Comparison of ENCODE assay signal across 18 cellular contexts in the genomic region with DNA sequence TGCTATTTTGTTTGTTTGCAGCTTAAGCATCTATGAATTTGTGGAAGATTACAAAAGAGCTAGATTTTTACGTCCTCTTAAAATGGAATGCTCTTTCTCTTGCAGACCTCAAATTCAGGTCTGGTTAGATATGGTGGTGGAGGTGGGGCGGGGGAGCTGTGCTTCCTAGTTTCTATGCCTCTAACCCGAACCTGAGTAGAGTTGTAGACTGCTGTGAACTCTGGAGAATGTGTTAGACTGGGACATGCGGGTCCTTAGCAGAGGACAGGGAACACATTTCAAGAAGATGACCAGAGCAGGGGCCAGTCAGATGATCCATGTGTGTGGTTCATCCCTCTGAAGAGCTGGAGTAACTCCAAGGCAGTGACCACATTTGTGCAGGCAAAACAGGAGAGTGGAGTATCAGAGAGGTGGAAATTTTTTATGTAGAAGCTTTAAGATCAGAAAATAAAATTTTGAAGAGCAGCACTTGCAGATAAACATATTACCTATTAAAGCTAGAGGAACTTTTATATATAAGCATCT.
DNase-seq lines count a peak whose midpoint lies in the region; ATAC-seq, FAIRE-seq and TF ChIP-seq lines count a peak whose summit lies in the region.
"Had no signal": no experiment of that assay in that cellular context is flagged by ENCODE, and none has a peak within 500 bp of the region (broad histone marks: within the 10 kb centered on the region; RNA-seq: fewer than 3 reads in every experiment).

No MANE protein-coding gene starts in this region.

- no peak overlapping the region for H2AK5ac ChIP-seq in IMR-90 (ENCODE audit: low read depth, low read length)

- dilution Hi-C loops in IMR-90 (cut with HindIII; ENCODE audit: low sequenced_read_pairs, unreplicated experiment) = no loop called here

- in situ Hi-C loops in IMR-90 (cut with MboI; ENCODE audit: low sequenced_read_pairs) = no loop called here

- H3K4me3 Mint-ChIP-seq in Calu3 (ENCODE audit: low read depth, unreplicated experiment) (no peak overlapping the region), astrocyte (ENCODE audit: unreplicated experiment) (no peak overlapping the region)

- CTCF ChIA-PET in Calu3 (lab: Charles Lee) (no interaction called here), IMR-90 (lab: Yijun Ruan, JAX) (no interaction called here)

- H3K4me1 ChIP-seq in IMR-90 (ENCODE audit: control insufficient read depth, insufficient read depth, low read length) = no peaks in the 10 kb centered on the region
- no peaks in the 10 kb centered on the region for H3K4me1 ChIP-seq in astrocyte (ENCODE audit: insufficient read depth, low read length)
- H3K4me1 ChIP-seq in heart left ventricle = no peaks in the 10 kb centered on the region

- H2BK120ac ChIP-seq in IMR-90 (ENCODE audit: low read depth, low read length) = no peak overlapping the region

- peaks cover 28% of the 10 kb centered on the region for H3K4me1 Mint-ChIP-seq in Calu3 (ENCODE audit: low read depth, unreplicated experiment)
- peaks cover 6% of the 10 kb centered on the region for H3K4me1 Mint-ChIP-seq in astrocyte (ENCODE audit: low read depth, unreplicated experiment)

- no peak overlapping the region for H2BK20ac ChIP-seq in IMR-90 (ENCODE audit: low read depth, low read length)

- no peaks in the 10 kb centered on the region for H3K27me3 ChIP-seq in IMR-90 (ENCODE audit: control insufficient read depth, insufficient read depth, low read length)
- no peaks in the 10 kb centered on the region for H3K27me3 ChIP-seq in astrocyte (ENCODE audit: insufficient read depth, low read length)
- H3K27me3 ChIP-seq in heart left ventricle = no peaks in the 10 kb centered on the region

- POLR2A ChIA-PET in IMR-90 (lab: Charles Lee; ENCODE audit: unreplicated experiment) = no interaction called here

- H3K27ac ChIP-seq in IMR-90 (ENCODE audit: insufficient read depth, low read length) (no peak overlapping the region), astrocyte (ENCODE audit: low read depth, low read length) (no peak overlapping the region), heart left ventricle (no peak overlapping the region)

- H2BK15ac ChIP-seq in IMR-90 (ENCODE audit: low read depth, low read length) = no peak overlapping the region

- ATAC-seq in IMR-90 (ENCODE audit: low read depth) (no peak), heart left ventricle (no peak), Right ventricle myocardium inferior (no peak)

- H3K14ac ChIP-seq in IMR-90 (replicated peaks; ENCODE audit: low read depth, low read length) = no peak overlapping the region

- H4K20me1 ChIP-seq in IMR-90 (ENCODE audit: insufficient read depth, low read length) (no peaks in the 10 kb centered on the region), astrocyte (ENCODE audit: insufficient read depth, low read length) (no peaks in the 10 kb centered on the region)

- WGBS in IMR-90 (ENCODE audit: extremely low coverage in 2 of 2, insufficient read length in 1 of 2), 2 experiments = 67% methylated on average over 1 of the region's 4 CpGs; no CpG with 5 or more reads in 1 of the 2 experiments
- whole genome bisulfite sequencing in heart left ventricle, 4 donors = 85 to 90% (median 86%) methylated on average over 4 of the region's 4 CpGs

- TF ChIP-seq CTCF in Calu3 (IDR thresholded peaks at IDR 0.05; ENCODE audit: unreplicated experiment) = no peak
- TF ChIP-seq CTCF in IMR-90 (conservative IDR thresholded peaks at IDR 0.05; ENCODE audit: low read depth, low read length) = no peak
- TF ChIP-seq CTCF in astrocyte (IDR thresholded peaks at IDR 0.05; ENCODE audit: insufficient read depth, low read depth, low read length) = no peak
- no peak for TF ChIP-seq CTCF in heart left ventricle (IDR thresholded peaks at IDR 0.05)

- H3K79me2 ChIP-seq in astrocyte (ENCODE audit: insufficient read depth, low read length) = no peaks in the 10 kb centered on the region

- DNase-seq in Calu3 (no peak), IMR-90 (peak; percentile 10), astrocyte (ENCODE audit: low read depth) (peak; percentile 63), kidney tubule cell (ENCODE audit: low spot score) (peak; percentile 12), heart left ventricle (no peak), DMS53 (lab: John Stamatoyannopoulos, UW) (no peak), DMS79 (lab: John Stamatoyannopoulos, UW) (no peak), Right ventricle myocardium inferior (ENCODE audit: missing footprints) (no peak)
- DNase-seq: C1 segment of cervical spinal cord, DMS153, KG1, NCI-H1105 treated with DMSO at 0.1 percent for 48 hours, NCI-H187 treated with DMSO at 0.1 percent for 48 hours, NCI-H774, SHP77 treated with DMSO at 0.1 percent for 48 hours had no signal

- FAIRE-seq in astrocyte (lab: Jason Lieb, UNC) = no peak
- FAIRE-seq: A204.1, GM12892, RCC 7860 had no signal

- H3K4ac ChIP-seq in IMR-90 (ENCODE audit: low read depth, low read length) = no peak overlapping the region

- TF ChIP-seq POLR2A in IMR-90 (IDR thresholded peaks at IDR 0.05; ENCODE audit: low read depth, low read length) (no peak), heart left ventricle (IDR thresholded peaks at IDR 0.05) (no peak)

- intact Hi-C loops in Calu3 (cut with micrococcal nuclease; ENCODE audit: unreplicated experiment) = no loop called here
- intact Hi-C loops in IMR-90 (cut with micrococcal nuclease) = no loop called here
- intact Hi-C loops in heart left ventricle (cut with DNase I) = no loop called here
- intact Hi-C loops in Right ventricle myocardium inferior (cut with DNase I) = no loop called here

- BruUV-seq in Calu3 (replicated peaks; lab: Mats Ljungman, UMichigan) = no TSS peak
- no TSS peak for BruUV-seq in IMR-90 (replicated peaks; lab: Mats Ljungman, UMichigan)

- no peaks in the 10 kb centered on the region for H3K9me1 ChIP-seq in IMR-90 (ENCODE audit: insufficient read depth, low read length)

- H4K91ac ChIP-seq in IMR-90 (ENCODE audit: insufficient read depth, low read depth, low read length) = no peak overlapping the region

- H2AK9ac ChIP-seq in IMR-90 (replicated peaks; ENCODE audit: low read depth, low read length, poor library complexity) = no peak overlapping the region

- H3K4me3 ChIP-seq in IMR-90 (ENCODE audit: insufficient read depth, low read depth, low read length) (no peak overlapping the region), astrocyte (ENCODE audit: insufficient read depth, low read depth, low read length) (no peak overlapping the region), heart left ventricle (no peak overlapping the region)

- no peak overlapping the region for H2BK5ac ChIP-seq in IMR-90 (ENCODE audit: low read depth, low read length, poor library complexity, severe bottlenecking)

- no peak overlapping the region for H3K4me2 ChIP-seq in IMR-90 (ENCODE audit: low read depth, low read length)
- no peak overlapping the region for H3K4me2 ChIP-seq in astrocyte (ENCODE audit: low read length)

- no peak overlapping the region for H4K5ac ChIP-seq in IMR-90 (ENCODE audit: low read depth, low read length)

- H3K79me1 ChIP-seq in IMR-90 (ENCODE audit: low read depth in 1 of 2, low read length in 2 of 2) = no peaks in the 10 kb centered on the region

- H3K27ac Mint-ChIP-seq in Calu3 (ENCODE audit: unreplicated experiment) (peak overlapping the region; percentile 49), astrocyte (ENCODE audit: unreplicated experiment) (no peak overlapping the region)

- no peaks in the 10 kb centered on the region for H3K36me3 ChIP-seq in IMR-90 (ENCODE audit: control insufficient read depth, insufficient read depth, low read length)
- H3K36me3 ChIP-seq in astrocyte (ENCODE audit: insufficient read depth, low read length) = no peaks in the 10 kb centered on the region
- H3K36me3 ChIP-seq in heart left ventricle = no peaks in the 10 kb centered on the region

- H3K9ac ChIP-seq in IMR-90 (ENCODE audit: low read depth, low read length) = no peak overlapping the region
- no peak overlapping the region for H3K9ac ChIP-seq in astrocyte (ENCODE audit: low read length)

- H3K9me3 Mint-ChIP-seq in Calu3 (ENCODE audit: low read depth, unreplicated experiment) = no peaks in the 10 kb centered on the region
- no peaks in the 10 kb centered on the region for H3K9me3 Mint-ChIP-seq in astrocyte (ENCODE audit: unreplicated experiment)

- TF ChIP-seq RAD21 in IMR-90 (IDR thresholded peaks at IDR 0.05; ENCODE audit: low read length) = no peak

- H3K27me3 Mint-ChIP-seq in Calu3 (ENCODE audit: unreplicated experiment) (no peaks in the 10 kb centered on the region), astrocyte (ENCODE audit: low read depth, unreplicated experiment) (no peaks in the 10 kb centered on the region)

- H3K56ac ChIP-seq in IMR-90 (ENCODE audit: extremely low read depth, insufficient read depth, low read length) = no peak overlapping the region

- H3K36me3 Mint-ChIP-seq in Calu3 (ENCODE audit: insufficient read depth, unreplicated experiment) (no peaks in the 10 kb centered on the region), astrocyte (ENCODE audit: low read depth, unreplicated experiment) (no peaks in the 10 kb centered on the region)

- H4K8ac ChIP-seq in IMR-90 (ENCODE audit: low read depth in 2 of 2, low read length in 2 of 2) = no peak overlapping the region

- H3K9me3 ChIP-seq in IMR-90 (ENCODE audit: control insufficient read depth, insufficient read depth, low read length) = no peaks in the 10 kb centered on the region
- H3K9me3 ChIP-seq in astrocyte (ENCODE audit: insufficient read depth, low read depth, low read length) = no peaks in the 10 kb centered on the region
- no peaks in the 10 kb centered on the region for H3K9me3 ChIP-seq in heart left ventricle

- H3K18ac ChIP-seq in IMR-90 (ENCODE audit: low read depth, low read length) = no peak overlapping the region

- no peak overlapping the region for H2AFZ ChIP-seq in IMR-90 (replicated peaks; ENCODE audit: low read length, poor library complexity)
- no peak overlapping the region for H2AFZ ChIP-seq in astrocyte (ENCODE audit: low read depth, low read length)

- no peak overlapping the region for H3K23ac ChIP-seq in IMR-90 (ENCODE audit: low read depth, low read length)

TF ChIP-seq in IMR-90, 13 proteins besides CTCF, POLR2A, EP300 and RAD21:
- no peak for TF ChIP-seq SMC3 (IDR thresholded peaks at IDR 0.05; ENCODE audit: low read depth, low read length)
- no peak for TF ChIP-seq CHD1 (IDR thresholded peaks at IDR 0.05; ENCODE audit: low read depth, low read length)
- no peak for TF ChIP-seq RFX5 (IDR thresholded peaks at IDR 0.05; ENCODE audit: low read depth, low read length)
TF ChIP-seq in IMR-90: peak in this region for 0.

Comparison
In these comparisons a context has a peak if more than half of its experiments do, and no peak if none do; other contexts are left out.
1. DNase-seq: peak in IMR-90 (single experiment), astrocyte (single experiment) and kidney tubule cell (single experiment); none in Calu3 (single experiment), heart left ventricle (0 of 5), DMS53 (single experiment), DMS79 (single experiment) and Right ventricle myocardium inferior (single experiment).